In the genomic region with DNA sequence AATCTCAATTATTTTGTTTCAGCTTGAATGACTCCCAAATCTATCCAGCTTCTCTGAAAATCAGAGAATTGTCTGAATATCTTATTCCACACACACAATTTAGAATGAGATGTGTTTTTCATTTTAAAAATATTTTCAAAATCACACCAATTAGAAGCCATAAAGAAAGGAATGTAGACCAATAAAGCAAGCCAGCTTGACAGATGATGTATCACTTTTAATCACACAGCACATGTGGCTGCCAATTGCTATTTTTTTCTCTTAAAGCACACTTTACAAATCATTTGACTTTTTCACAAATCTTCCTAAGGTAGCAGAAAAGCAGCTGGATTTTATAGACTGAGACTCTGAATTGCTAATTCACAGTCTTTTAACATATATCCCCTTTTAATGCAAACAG, we compare ENCODE assay signal across 26 cellular contexts.
"Had no signal": no experiment of that assay in that cellular context is flagged by ENCODE, and none has a peak within 500 bp of the region (broad histone marks: within the 10 kb centered on the region; RNA-seq: fewer than 3 reads in every experiment).

No MANE protein-coding gene starts in this region.

- H3K9me3 Mint-ChIP-seq: activated CD4-positive, alpha-beta memory T cell treated with anti-CD3 and anti-CD28 coated beads for 36 hours; activated CD4-positive, alpha-beta T cell treated with anti-CD3 and anti-CD28 coated beads, Interleukin-2, amount 10 ng/mL, durations not matched to agents 24 days and 14 days; activated naive CD4-positive, alpha-beta T cell treated with anti-CD3 and anti-CD28 coated beads, Interleukin-2, amount 10 ng/mL, durations not matched to agents 7 days and 5 days; activated naive CD8-positive, alpha-beta T cell treated with anti-CD3 and anti-CD28 coated beads, Interleukin-2, amount 10 ng/mL, durations not matched to agents 7 days and 5 days; activated T-helper 1 cell treated with anti-CD3 and anti-CD28 coated beads, Interleukin-12 subunit alpha, Interleukin-12 subunit beta, Interleukin-2, Interleukin-4 antibody, amounts not matched to agents 30 ng/mL and 10 ng/mL and 1 ng/mL, durations not matched to agents 14 hours and 24 hours and 36 hours had no signal

- H3K9me3 ChIP-seq: ascending aorta, esophagus muscularis mucosa, left ventricle myocardium inferior, neutrophil, ovary, right lobe of liver, testis, transverse colon had no signal

- H3K36me3 Mint-ChIP-seq: activated CD4-positive, alpha-beta memory T cell treated with anti-CD3 and anti-CD28 coated beads for 36 hours; activated naive CD4-positive, alpha-beta T cell treated with anti-CD3 and anti-CD28 coated beads, Interleukin-2, amount 10 ng/mL, durations not matched to agents 7 days and 5 days; activated naive CD8-positive, alpha-beta T cell treated with anti-CD3 and anti-CD28 coated beads, Interleukin-2, amount 10 ng/mL, durations not matched to agents 7 days and 5 days; brain; natural killer cell had no signal

- H3K27ac Mint-ChIP-seq: activated CD4-positive, alpha-beta memory T cell treated with anti-CD3 and anti-CD28 coated beads for 36 hours; activated CD4-positive, alpha-beta T cell treated with anti-CD3 and anti-CD28 coated beads, Interleukin-2, amount 10 ng/mL, durations not matched to agents 24 days and 14 days; activated naive CD4-positive, alpha-beta T cell treated with anti-CD3 and anti-CD28 coated beads, Interleukin-2, amount 10 ng/mL, durations not matched to agents 7 days and 5 days; activated naive CD8-positive, alpha-beta T cell treated with anti-CD3 and anti-CD28 coated beads, Interleukin-2, amount 10 ng/mL, durations not matched to agents 7 days and 5 days; activated T-helper 1 cell treated with anti-CD3 and anti-CD28 coated beads, Interleukin-12 subunit alpha, Interleukin-12 subunit beta, Interleukin-2, Interleukin-4 antibody, amounts not matched to agents 30 ng/mL and 10 ng/mL and 1 ng/mL, durations not matched to agents 14 hours and 24 hours and 36 hours; natural killer cell; progenitor cell of endocrine pancreas had no signal

- H3K27ac ChIP-seq: ascending aorta, cardiac muscle cell, esophagus muscularis mucosa, left ventricle myocardium inferior, neutrophil, ovary, right lobe of liver, testis, transverse colon had no signal

- H3K36me3 ChIP-seq: ascending aorta, cardiac muscle cell, esophagus muscularis mucosa, left ventricle myocardium inferior, neutrophil, ovary, right lobe of liver, transverse colon had no signal

- H3K4me3 ChIP-seq: ascending aorta, cardiac muscle cell, esophagus muscularis mucosa, left ventricle myocardium inferior, lung, ovary, right lobe of liver, testis, transverse colon had no signal

- H3K4me3 Mint-ChIP-seq: activated CD4-positive, alpha-beta memory T cell treated with anti-CD3 and anti-CD28 coated beads for 36 hours; activated CD4-positive, alpha-beta T cell treated with anti-CD3 and anti-CD28 coated beads, Interleukin-2, amount 10 ng/mL, durations not matched to agents 24 days and 14 days; activated naive CD4-positive, alpha-beta T cell treated with anti-CD3 and anti-CD28 coated beads, Interleukin-2, amount 10 ng/mL, durations not matched to agents 7 days and 5 days; activated naive CD8-positive, alpha-beta T cell treated with anti-CD3 and anti-CD28 coated beads, Interleukin-2, amount 10 ng/mL, durations not matched to agents 7 days and 5 days; activated T-helper 1 cell treated with anti-CD3 and anti-CD28 coated beads, Interleukin-12 subunit alpha, Interleukin-12 subunit beta, Interleukin-2, Interleukin-4 antibody, amounts not matched to agents 30 ng/mL and 10 ng/mL and 1 ng/mL, durations not matched to agents 14 hours and 24 hours and 36 hours; natural killer cell had no signal

- H3K27me3 ChIP-seq: ascending aorta, cardiac muscle cell, esophagus muscularis mucosa, neutrophil, ovary, right lobe of liver, testis, transverse colon had no signal

- H3K4me1 Mint-ChIP-seq: activated CD4-positive, alpha-beta T cell treated with anti-CD3 and anti-CD28 coated beads, Interleukin-2, amount 10 ng/mL, durations not matched to agents 24 days and 14 days; activated naive CD4-positive, alpha-beta T cell treated with anti-CD3 and anti-CD28 coated beads, Interleukin-2, amount 10 ng/mL, durations not matched to agents 7 days and 5 days; activated naive CD8-positive, alpha-beta T cell treated with anti-CD3 and anti-CD28 coated beads, Interleukin-2, amount 10 ng/mL, durations not matched to agents 7 days and 5 days; natural killer cell had no signal

- ATAC-seq: natural killer cell; stimulated activated naive CD8-positive, alpha-beta T cell treated with anti-CD3 and anti-CD28 coated beads, Interleukin-15, Interleukin-2, amounts not matched to agents 100 U/mL and 50 U/mL, for 24 hours had no signal

- DNase-seq: activated CD4-positive, alpha-beta memory T cell treated with anti-CD3 and anti-CD28 coated beads for 36 hours; activated CD4-positive, alpha-beta T cell treated with anti-CD3 and anti-CD28 coated beads, Interleukin-2, amount 10 ng/mL, durations not matched to agents 24 days and 14 days; activated CD4-positive, CD25-positive, alpha-beta regulatory T cell treated with anti-CD3 and anti-CD28 coated beads, Interleukin-2, amount 50 U/mL, for 72 hours; activated CD8-positive, alpha-beta memory T cell treated with anti-CD3 and anti-CD28 coated beads, Interleukin-2, amount 50 U/mL, for 4 hours; activated gamma-delta T cell; activated naive CD4-positive, alpha-beta T cell treated with anti-CD3 and anti-CD28 coated beads, Interleukin-2, amount 10 ng/mL, durations not matched to agents 7 days and 5 days; activated naive CD8-positive, alpha-beta T cell treated with anti-CD3 and anti-CD28 coated beads, Interleukin-2, amount 10 ng/mL, durations not matched to agents 7 days and 5 days; activated T-cell treated with anti-CD3 and anti-CD28 coated beads, Interleukin-2, amount 50 U/mL, for 1 hour; cortex of kidney; foreskin melanocyte; left ventricle myocardium inferior; natural killer cell; ovary; right lobe of liver; stimulated activated CD4-positive, alpha-beta T cell treated with anti-CD3 and anti-CD28 coated beads, Interleukin-2, amount 100 ng/mL, for 48 hours; stimulated activated naive CD8-positive, alpha-beta T cell treated with anti-CD3 and anti-CD28 coated beads, Interleukin-15, Interleukin-2, amounts not matched to agents 100 U/mL and 50 U/mL, for 24 hours; testis; transverse colon had no signal

- H3K27me3 Mint-ChIP-seq: activated CD4-positive, alpha-beta memory T cell treated with anti-CD3 and anti-CD28 coated beads for 36 hours; activated CD4-positive, alpha-beta T cell treated with anti-CD3 and anti-CD28 coated beads, Interleukin-2, amount 10 ng/mL, durations not matched to agents 24 days and 14 days; activated naive CD4-positive, alpha-beta T cell treated with anti-CD3 and anti-CD28 coated beads, Interleukin-2, amount 10 ng/mL, durations not matched to agents 7 days and 5 days; activated naive CD8-positive, alpha-beta T cell treated with anti-CD3 and anti-CD28 coated beads, Interleukin-2, amount 10 ng/mL, durations not matched to agents 7 days and 5 days; progenitor cell of endocrine pancreas had no signal
